29 cellular contexts compared by ENCODE assay signal in the genomic region with DNA sequence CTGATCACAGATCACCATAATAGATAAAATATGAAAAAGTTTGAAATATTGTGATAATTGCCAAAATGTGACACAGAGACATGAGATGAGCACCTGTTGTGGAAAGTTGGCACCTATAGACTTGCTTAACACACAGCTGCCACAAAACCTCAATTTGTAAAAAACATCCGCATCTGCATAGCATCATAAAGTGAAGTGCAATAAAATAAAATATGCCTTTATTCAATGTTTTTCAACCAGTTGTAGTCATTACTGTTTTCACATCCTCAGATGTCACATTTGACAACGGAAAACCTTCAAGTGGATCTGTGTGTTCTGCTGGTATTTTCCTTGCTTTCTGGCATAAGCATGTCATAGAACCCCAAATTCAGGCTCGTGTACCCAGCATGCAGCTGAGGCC.
"Had no signal": no experiment of that assay in that cellular context is flagged by ENCODE, and none has a peak within 500 bp of the region (broad histone marks: within the 10 kb centered on the region; RNA-seq: fewer than 3 reads in every experiment).

No MANE protein-coding gene starts in this region.

- H3K36me3 Mint-ChIP-seq: activated CD4-positive, alpha-beta memory T cell treated with anti-CD3 and anti-CD28 coated beads for 36 hours; activated CD8-positive, alpha-beta memory T cell treated with anti-CD3 and anti-CD28 coated beads, Interleukin-2, amount 10 ng/mL, durations not matched to agents 7 days and 5 days; activated naive CD4-positive, alpha-beta T cell treated with anti-CD3 and anti-CD28 coated beads, Interleukin-2, amount 50 U/mL, for 72 hours had no signal

- H3K4me1 Mint-ChIP-seq: activated T-helper 17 cell treated with anti-CD3 and anti-CD28 coated beads, Interleukin-2, amount 50 U/mL, for 72 hours had no signal

- H3K27ac Mint-ChIP-seq: activated CD4-positive, alpha-beta memory T cell treated with anti-CD3 and anti-CD28 coated beads for 36 hours; activated CD4-positive, alpha-beta T cell treated with anti-CD3 and anti-CD28 coated beads, Interleukin-2, amount 10 ng/mL, durations not matched to agents 7 days and 5 days; activated CD8-positive, alpha-beta memory T cell treated with anti-CD3 and anti-CD28 coated beads, Interleukin-2, amount 10 ng/mL, durations not matched to agents 7 days and 5 days; activated naive CD4-positive, alpha-beta T cell treated with anti-CD3 and anti-CD28 coated beads, Interleukin-2, amount 50 U/mL, for 72 hours; activated T-helper 17 cell treated with anti-CD3 and anti-CD28 coated beads, Interleukin-2, amount 50 U/mL, for 72 hours; T-helper 2 cell treated with Interferon-gamma antibody and Interleukin-4, amounts not matched to agents 5 μg/mL and 100 μg/mL, for 36 hours had no signal

- H3K36me3 ChIP-seq: adrenal gland, breast epithelium, MG63 had no signal

- H3K27me3 ChIP-seq: adrenal gland, body of pancreas, breast epithelium, MG63 had no signal

- H3K4me3 Mint-ChIP-seq: activated CD4-positive, alpha-beta memory T cell treated with anti-CD3 and anti-CD28 coated beads for 36 hours; activated CD4-positive, alpha-beta T cell treated with anti-CD3 and anti-CD28 coated beads, Interleukin-2, amount 10 ng/mL, durations not matched to agents 7 days and 5 days; activated CD8-positive, alpha-beta memory T cell treated with anti-CD3 and anti-CD28 coated beads, Interleukin-2, amount 10 ng/mL, durations not matched to agents 7 days and 5 days; activated T-helper 17 cell treated with anti-CD3 and anti-CD28 coated beads, Interleukin-2, amount 50 U/mL, for 72 hours; T-helper 2 cell treated with Interferon-gamma antibody and Interleukin-4, amounts not matched to agents 5 μg/mL and 100 μg/mL, for 36 hours had no signal

- DNase-seq: activated CD4-positive, alpha-beta memory T cell treated with anti-CD3 and anti-CD28 coated beads for 36 hours; activated CD4-positive, alpha-beta T cell treated with anti-CD3 and anti-CD28 coated beads, Interleukin-2, amount 10 ng/mL, durations not matched to agents 7 days and 5 days; activated CD8-positive, alpha-beta memory T cell treated with anti-CD3 and anti-CD28 coated beads for 24 hours; activated CD8-positive, alpha-beta memory T cell treated with anti-CD3 and anti-CD28 coated beads, Interleukin-2, amount 10 ng/mL, durations not matched to agents 7 days and 5 days; activated effector memory CD4-positive, alpha-beta T cell treated with anti-CD3 and anti-CD28 coated beads, Interleukin-2, amount 50 U/mL, for 16 hours; activated naive CD4-positive, alpha-beta T cell treated with Interleukin-2 at 50 U/mL for 16 hours; activated T-cell treated with anti-CD3 and anti-CD28 coated beads, Interleukin-2, amount 50 U/mL, for 1 hour; activated T-cell treated with anti-CD3 and anti-CD28 coated beads, Interleukin-2, amount 50 U/mL, for 72 hours; adrenal gland; body of pancreas; cerebellar nuclear complex; Karpas-422; KBM-7; MG63; NCI-H1048; NCI-H1105 treated with DMSO at 0.1 percent for 48 hours; NCI-H1436; NCI-H1694; NCI-H1930; NCI-H2081 treated with DMSO at 0.1 percent for 48 hours; NCI-H446 treated with DMSO at 0.1 percent for 48 hours; NCI-H524; SHP77 treated with DMSO at 0.1 percent for 48 hours had no signal

- H3K4me1 ChIP-seq: adrenal gland, breast epithelium had no signal

- H3K4me3 ChIP-seq: adrenal gland, body of pancreas, breast epithelium, MG63 had no signal

- H3K9me3 Mint-ChIP-seq: activated CD4-positive, alpha-beta memory T cell treated with anti-CD3 and anti-CD28 coated beads for 36 hours; activated CD4-positive, alpha-beta T cell treated with anti-CD3 and anti-CD28 coated beads, Interleukin-2, amount 10 ng/mL, durations not matched to agents 7 days and 5 days; activated naive CD4-positive, alpha-beta T cell treated with anti-CD3 and anti-CD28 coated beads, Interleukin-2, amount 50 U/mL, for 72 hours; activated T-cell treated with anti-CD3 and anti-CD28 coated beads, Interleukin-2, amount 50 U/mL, for 72 hours; activated T-helper 17 cell treated with anti-CD3 and anti-CD28 coated beads, Interleukin-2, amount 50 U/mL, for 72 hours; T-helper 2 cell treated with Interferon-gamma antibody and Interleukin-4, amounts not matched to agents 5 μg/mL and 100 μg/mL, for 36 hours had no signal

- ATAC-seq: activated CD8-positive, alpha-beta memory T cell treated with anti-CD3 and anti-CD28 coated beads, Interleukin-2, amount 10 ng/mL, durations not matched to agents 7 days and 5 days; activated T-cell treated with anti-CD3 and anti-CD28 coated beads, Interleukin-2, amount 50 U/mL, for 72 hours; activated T-helper 17 cell treated with anti-CD3 and anti-CD28 coated beads, Interleukin-2, amount 50 U/mL, for 72 hours; body of pancreas; Panc1; SK-N-SH treated with all-trans-retinoic acid at 6 μM for 48 hours had no signal

- H3K9me3 ChIP-seq: adrenal gland, body of pancreas, breast epithelium, MG63 had no signal

- H3K27ac ChIP-seq: adrenal gland, body of pancreas, breast epithelium had no signal
